Comparison of ENCODE assay signal across 35 cellular contexts in genomic region chr13:39816936-39817335, GRCh38.
"Had no signal": no experiment of that assay in that cellular context is flagged by ENCODE, and none has a peak within 500 bp of the region (broad histone marks: within the 10 kb centered on the region; RNA-seq: fewer than 3 reads in every experiment).

No MANE protein-coding gene starts in this region.

- H3K36me3 ChIP-seq: esophagus muscularis mucosa, gastrocnemius medialis, neutrophil, pancreas, prostate gland, upper lobe of right lung had no signal

- FAIRE-seq: keratinocyte, pancreas, small intestine had no signal

- H3K4me1 Mint-ChIP-seq: mesothelial cell of epicardium, nephron progenitor cell had no signal

- H3K27ac ChIP-seq: esophagus muscularis mucosa, gastrocnemius medialis, neutrophil, pancreas, prostate gland, upper lobe of right lung had no signal

- H3K36me3 Mint-ChIP-seq: activated naive CD4-positive, alpha-beta T cell treated with anti-CD3 and anti-CD28 coated beads, Interleukin-2, amount 10 ng/mL, durations not matched to agents 7 days and 5 days; brain; mesothelial cell of epicardium; naive B cell; stimulated activated effector memory CD8-positive, alpha-beta T cell treated with anti-CD3 and anti-CD28 coated beads, Interleukin-12 subunit alpha, Interleukin-12 subunit beta, amount 100 ng/mL, for 72 hours had no signal

- H3K27me3 Mint-ChIP-seq: activated CD4-positive, alpha-beta memory T cell treated with anti-CD3 and anti-CD28 coated beads, Interleukin-2, amount 10 ng/mL, durations not matched to agents 7 days and 5 days; activated CD4-positive, alpha-beta T cell treated with anti-CD3 and anti-CD28 coated beads, Interleukin-2, amount 10 ng/mL, durations not matched to agents 24 days and 14 days; activated naive CD4-positive, alpha-beta T cell treated with anti-CD3 and anti-CD28 coated beads, Interleukin-2, amount 10 ng/mL, durations not matched to agents 7 days and 5 days; activated naive CD8-positive, alpha-beta T cell treated with anti-CD3 and anti-CD28 coated beads, Interleukin-2, amount 10 ng/mL, durations not matched to agents 7 days and 5 days; activated T-cell treated with anti-CD3 and anti-CD28 coated beads, Interleukin-2, amount 50 U/mL, for 24 hours; brain; dendritic cell treated with granulocyte-macrophage colony-stimulating factor and Interleukin-4, amounts not matched to agents 40 ng/mL and 50 ng/mL, for 4 days; naive B cell; stimulated activated naive CD8-positive, alpha-beta T cell treated with anti-CD3 and anti-CD28 coated beads, Interleukin-15, amount 100 ng/mL, for 72 hours had no signal

- DNase-seq: activated CD4-positive, alpha-beta memory T cell treated with anti-CD3 and anti-CD28 coated beads, Interleukin-2, amount 10 ng/mL, durations not matched to agents 7 days and 5 days; activated CD4-positive, alpha-beta T cell treated with anti-CD3 and anti-CD28 coated beads, Interleukin-2, amount 10 ng/mL, durations not matched to agents 24 days and 14 days; activated CD4-positive, CD25-positive, alpha-beta regulatory T cell treated with anti-CD3 and anti-CD28 coated beads, Interleukin-2, amount 50 U/mL, for 72 hours; activated CD8-positive, alpha-beta memory T cell treated with anti-CD3 and anti-CD28 coated beads, Interleukin-2, amount 50 U/mL, for 48 hours; activated gamma-delta T cell; activated naive CD4-positive, alpha-beta T cell treated with anti-CD3 and anti-CD28 coated beads, Interleukin-2, amount 10 ng/mL, durations not matched to agents 7 days and 5 days; activated naive CD8-positive, alpha-beta T cell treated with anti-CD3 and anti-CD28 coated beads, Interleukin-2, amount 10 ng/mL, durations not matched to agents 7 days and 5 days; activated T-cell treated with anti-CD3 and anti-CD28 coated beads, Interleukin-2, amount 50 U/mL, for 24 hours; amygdala; effector CD4-positive, alpha-beta T cell; gastrocnemius medialis; glutamatergic neuron; left cardiac atrium; left ventricle myocardium superior; mammary epithelial cell; naive B cell; nephron progenitor cell; pancreas; retina; small intestine; stimulated activated CD4-positive, alpha-beta T cell treated with anti-CD3 and anti-CD28 coated beads, Interleukin-4, amount 100 ng/mL, for 24 hours; stimulated activated naive CD8-positive, alpha-beta T cell treated with anti-CD3 and anti-CD28 coated beads, Interleukin-15, amount 100 ng/mL, for 72 hours; substantia nigra; T-helper 17 cell; T1000; upper lobe of right lung had no signal

- H3K27ac Mint-ChIP-seq: activated CD4-positive, alpha-beta memory T cell treated with anti-CD3 and anti-CD28 coated beads, Interleukin-2, amount 10 ng/mL, durations not matched to agents 7 days and 5 days; activated CD4-positive, alpha-beta T cell treated with anti-CD3 and anti-CD28 coated beads, Interleukin-2, amount 10 ng/mL, durations not matched to agents 24 days and 14 days; activated naive CD4-positive, alpha-beta T cell treated with anti-CD3 and anti-CD28 coated beads, Interleukin-2, amount 10 ng/mL, durations not matched to agents 7 days and 5 days; activated naive CD8-positive, alpha-beta T cell treated with anti-CD3 and anti-CD28 coated beads, Interleukin-2, amount 10 ng/mL, durations not matched to agents 7 days and 5 days; activated T-cell treated with anti-CD3 and anti-CD28 coated beads, Interleukin-2, amount 50 U/mL, for 24 hours; brain; dendritic cell treated with granulocyte-macrophage colony-stimulating factor and Interleukin-4, amounts not matched to agents 40 ng/mL and 50 ng/mL, for 4 days; mesothelial cell of epicardium; nephron progenitor cell; stimulated activated effector memory CD8-positive, alpha-beta T cell treated with anti-CD3 and anti-CD28 coated beads, Interleukin-12 subunit alpha, Interleukin-12 subunit beta, amount 100 ng/mL, for 72 hours; stimulated activated naive CD8-positive, alpha-beta T cell treated with anti-CD3 and anti-CD28 coated beads, Interleukin-15, amount 100 ng/mL, for 72 hours; T-helper 17 cell had no signal

- H3K27me3 ChIP-seq: esophagus muscularis mucosa, gastrocnemius medialis, neutrophil, pancreas, upper lobe of right lung had no signal

- ATAC-seq: gastrocnemius medialis; left cardiac atrium; left ventricle myocardium superior; pancreas; sciatic nerve; stimulated activated effector memory CD8-positive, alpha-beta T cell treated with anti-CD3 and anti-CD28 coated beads, Interleukin-12 subunit alpha, Interleukin-12 subunit beta, amount 100 ng/mL, for 72 hours; stimulated activated naive CD8-positive, alpha-beta T cell treated with anti-CD3 and anti-CD28 coated beads, Interleukin-15, amount 100 ng/mL, for 72 hours; T-helper 17 cell; upper lobe of right lung had no signal

- H3K9me3 Mint-ChIP-seq: activated CD4-positive, alpha-beta memory T cell treated with anti-CD3 and anti-CD28 coated beads, Interleukin-2, amount 10 ng/mL, durations not matched to agents 7 days and 5 days; activated CD4-positive, alpha-beta T cell treated with anti-CD3 and anti-CD28 coated beads, Interleukin-2, amount 10 ng/mL, durations not matched to agents 24 days and 14 days; activated naive CD4-positive, alpha-beta T cell treated with anti-CD3 and anti-CD28 coated beads, Interleukin-2, amount 10 ng/mL, durations not matched to agents 7 days and 5 days; activated T-cell treated with anti-CD3 and anti-CD28 coated beads, Interleukin-2, amount 50 U/mL, for 24 hours; dendritic cell treated with granulocyte-macrophage colony-stimulating factor and Interleukin-4, amounts not matched to agents 40 ng/mL and 50 ng/mL, for 4 days; mesothelial cell of epicardium; nephron progenitor cell; stimulated activated effector memory CD8-positive, alpha-beta T cell treated with anti-CD3 and anti-CD28 coated beads, Interleukin-12 subunit alpha, Interleukin-12 subunit beta, amount 100 ng/mL, for 72 hours; stimulated activated naive CD8-positive, alpha-beta T cell treated with anti-CD3 and anti-CD28 coated beads, Interleukin-15, amount 100 ng/mL, for 72 hours had no signal

- H3K4me3 Mint-ChIP-seq: activated CD4-positive, alpha-beta memory T cell treated with anti-CD3 and anti-CD28 coated beads, Interleukin-2, amount 10 ng/mL, durations not matched to agents 7 days and 5 days; activated CD4-positive, alpha-beta T cell treated with anti-CD3 and anti-CD28 coated beads, Interleukin-2, amount 10 ng/mL, durations not matched to agents 24 days and 14 days; activated naive CD4-positive, alpha-beta T cell treated with anti-CD3 and anti-CD28 coated beads, Interleukin-2, amount 10 ng/mL, durations not matched to agents 7 days and 5 days; activated naive CD8-positive, alpha-beta T cell treated with anti-CD3 and anti-CD28 coated beads, Interleukin-2, amount 10 ng/mL, durations not matched to agents 7 days and 5 days; activated T-cell treated with anti-CD3 and anti-CD28 coated beads, Interleukin-2, amount 50 U/mL, for 24 hours; brain; dendritic cell treated with granulocyte-macrophage colony-stimulating factor and Interleukin-4, amounts not matched to agents 40 ng/mL and 50 ng/mL, for 4 days; mesothelial cell of epicardium; naive B cell; nephron progenitor cell; stimulated activated effector memory CD8-positive, alpha-beta T cell treated with anti-CD3 and anti-CD28 coated beads, Interleukin-12 subunit alpha, Interleukin-12 subunit beta, amount 100 ng/mL, for 72 hours; stimulated activated naive CD8-positive, alpha-beta T cell treated with anti-CD3 and anti-CD28 coated beads, Interleukin-15, amount 100 ng/mL, for 72 hours; T-helper 17 cell had no signal

- H3K9me3 ChIP-seq: esophagus muscularis mucosa, gastrocnemius medialis, neutrophil, pancreas, prostate gland, upper lobe of right lung had no signal

- H3K4me3 ChIP-seq: esophagus muscularis mucosa, gastrocnemius medialis, pancreas, prostate gland, upper lobe of right lung had no signal

- H3K4me1 ChIP-seq: gastrocnemius medialis, pancreas, prostate gland, upper lobe of right lung had no signal
